In the genomic region with DNA sequence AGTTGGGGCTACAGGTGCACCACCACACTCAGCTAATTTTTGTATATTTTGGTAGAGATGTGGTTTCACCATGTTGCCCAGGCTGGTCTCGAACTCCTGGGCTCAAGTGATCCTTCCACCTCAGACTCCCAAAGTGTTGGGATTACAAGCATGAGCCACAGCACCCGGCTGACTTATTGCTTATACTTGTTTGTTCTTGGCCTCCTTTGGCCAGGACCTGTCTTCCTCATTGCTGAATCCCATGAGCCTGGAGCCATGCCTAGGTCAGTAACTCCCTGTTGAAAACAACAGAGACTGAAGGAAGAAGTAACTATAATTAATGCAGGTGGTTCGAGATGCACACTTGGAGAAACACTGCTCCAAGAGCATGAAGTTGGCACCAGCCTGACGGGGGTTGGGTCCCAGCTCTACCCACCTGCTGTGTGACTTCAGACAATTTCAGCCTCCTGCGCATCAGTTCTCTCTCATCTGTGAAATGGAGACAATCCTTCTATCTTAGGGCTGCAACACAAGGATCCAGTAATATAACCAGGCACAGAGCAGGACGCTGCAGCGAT, we compare ENCODE assay signal across 16 cellular contexts. TPM values are rescaled to one million over a fixed set of nuclear protein-coding genes. Genes with fewer than 3 reads are reported as not detected.
A peak's percentile ranks its signal among the peaks of the same experiment; 100 is the strongest.
DNase-seq lines count a peak whose midpoint lies in the region; TF ChIP-seq lines count a peak whose summit lies in the region.
"Had no signal": no experiment of that assay in that cellular context is flagged by ENCODE, and none has a peak within 500 bp of the region (broad histone marks: within the 10 kb centered on the region; RNA-seq: fewer than 3 reads in every experiment).

No MANE protein-coding gene starts in this region.

- no peaks in the 10 kb centered on the region for H3K9me3 ChIP-seq in stomach

- no peaks in the 10 kb centered on the region for H3K36me3 ChIP-seq in stomach

- no peak for TF ChIP-seq POLR2A in stomach (IDR thresholded peaks at IDR 0.05)

- DNase-seq in NCI-H2196 (lab: John Stamatoyannopoulos, UW; ENCODE audit: unreplicated experiment) (peak; percentile 48), NCI-H2196 treated with DMSO at 0.1 percent for 48 hours (lab: John Stamatoyannopoulos, UW; ENCODE audit: unreplicated experiment) (no peak), fibroblast of the aortic adventitia (ENCODE audit: low read depth) (peak; percentile 28), stomach (no peak), NCI-H526 (lab: John Stamatoyannopoulos, UW) (no peak), kidney glomerular epithelial cell (lab: John Stamatoyannopoulos, UW) (no peak), GM10266 (ENCODE audit: extremely low spot score) (no peak)
- DNase-seq: dermis blood vessel endothelial cell had no signal

- peaks cover 6 to 50% (median 37%) of the 10 kb centered on the region in 4 donors for H3K4me1 ChIP-seq in stomach

- peaks cover 0 to 16% (median 7%) of the 10 kb centered on the region in 3 donors for H3K27me3 ChIP-seq in stomach

- H3K4me3 ChIP-seq in fibroblast of the aortic adventitia (ENCODE audit: low read depth, low read length) (no peak overlapping the region), stomach (no peak overlapping the region)

- 54 to 67% (median 64%) methylated on average over 7 of the region's 7 CpGs for WGBS in stomach, 5 donors

- intact Hi-C loops in stomach (cut with DNase I; ENCODE audit: low total_unique reads), result no loop called here

- H3K27ac ChIP-seq in VCaP (peak overlapping the region; percentile 65), stomach (peak overlapping the region in 3 of 5 donors; percentile 56 to 80 (median 75))
- H3K27ac ChIP-seq: 22Rv1 had no signal

- TF ChIP-seq EP300 in stomach (IDR thresholded peaks at IDR 0.05), result no peak

- no peak for TF ChIP-seq CTCF in VCaP (conservative IDR thresholded peaks at IDR 0.05)
- TF ChIP-seq CTCF in fibroblast of the aortic adventitia (IDR thresholded peaks at IDR 0.05; ENCODE audit: insufficient read depth, low read length), result no peak
- TF ChIP-seq CTCF in stomach (IDR thresholded peaks at IDR 0.05), result no peak
- TF ChIP-seq CTCF in GM10266 (IDR thresholded peaks at IDR 0.05; ENCODE audit: control insufficient read depth, insufficient read depth, low read depth, missing control alignments), result no peak

RNA-seq across cellular contexts. Expression of a gene that starts 38.9 kb away (rescaled TPM):
- total RNA-seq in fibroblast of the aortic adventitia (ENCODE audit: low replicate concordance), result not detected in 2 replicates
- not detected for total RNA-seq in stomach
- polyA plus RNA-seq in stomach, result not detected
- total RNA-seq: activated T-helper 2 cell treated with anti-CD3 and anti-CD28 coated beads, Interferon-gamma antibody, Interleukin-2, Interleukin-4, amounts not matched to agents 10 μg/mL and 5 μg/mL and 100 μg/mL, durations not matched to agents 14 hours and 24 hours and 36 hours; dermis blood vessel endothelial cell; LHCN-M2; myocyte; pulmonary artery endothelial cell; SK-MEL-5 had no signal

RNA-seq across cellular contexts. Expression of a gene that starts 57.3 kb away (rescaled TPM):
- total RNA-seq in fibroblast of the aortic adventitia (ENCODE audit: low replicate concordance), result 0.25 and 10.0 TPM in 2 replicates
- under 1 TPM in 2 of 5 donors, not detected in 3; 0.37 to 0.43 TPM for total RNA-seq in stomach
- polyA plus RNA-seq in stomach, result 1 to 10 TPM in 2 of 3 donors, under 1 TPM in 1; 0.03 to 1.7 (median 1.1) TPM
- total RNA-seq: activated T-helper 2 cell treated with anti-CD3 and anti-CD28 coated beads, Interferon-gamma antibody, Interleukin-2, Interleukin-4, amounts not matched to agents 10 μg/mL and 5 μg/mL and 100 μg/mL, durations not matched to agents 14 hours and 24 hours and 36 hours; left lobe of liver; myocyte; pulmonary artery endothelial cell; SK-MEL-5 had no signal

Comparison
In these comparisons a context has a peak if more than half of its experiments do, and no peak if none do; other contexts are left out.
1. DNase-seq: peak in NCI-H2196 (single experiment) and fibroblast of the aortic adventitia (single experiment); none in NCI-H2196 treated with DMSO at 0.1 percent for 48 hours (single experiment), stomach (single experiment), NCI-H526 (0 of 2), kidney glomerular epithelial cell (single experiment) and GM10266 (single experiment).